Comparison of ENCODE assay signal across 6 cellular contexts in the genomic region with DNA sequence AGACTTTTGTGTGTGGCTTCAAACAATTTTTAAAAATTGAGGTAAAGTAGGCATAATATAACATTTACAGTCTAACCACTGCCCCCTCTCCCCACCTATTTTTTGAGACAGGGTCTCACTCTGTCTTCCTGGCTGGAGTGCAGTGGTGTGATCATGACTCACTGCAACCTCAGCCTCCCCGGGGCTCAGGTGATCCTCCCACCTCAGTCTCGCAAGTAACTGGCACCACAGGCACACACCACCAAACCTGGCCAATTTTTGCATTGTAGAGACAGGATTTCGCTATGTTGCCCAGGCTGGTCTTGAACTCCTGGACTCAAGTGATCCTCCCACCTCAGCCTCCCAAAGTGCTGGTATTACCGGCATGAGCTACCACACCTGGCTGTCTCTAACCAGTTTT.
A peak's percentile ranks its signal among the peaks of the same experiment; 100 is the strongest.
DNase-seq lines count a peak whose midpoint lies in the region; ATAC-seq and TF ChIP-seq lines count a peak whose summit lies in the region.
"Not testable (repeated sequence)": the region's sequence is repeated elsewhere in the genome, so short reads cannot be mapped to it uniquely, and the experiment has no call there.

No MANE protein-coding gene starts in this region.

- not testable (repeated sequence) for H3K27me3 ChIP-seq in HCT116 (ENCODE audit: insufficient read depth, low read length); RWPE2 (ENCODE audit: insufficient read depth, poor library complexity, severe bottlenecking); endodermal cell (ENCODE audit: control insufficient read depth, insufficient read depth, low read length, poor library complexity, severe bottlenecking)

- H3K27me3 Mint-ChIP-seq in MCF 10A (ENCODE audit: insufficient read depth, unreplicated experiment); endodermal cell (ENCODE audit: insufficient read depth): not testable (repeated sequence)

- not testable (repeated sequence) for H3K4me3 ChIP-seq in HCT116 (replicated peaks in 1 of 2; ENCODE audit: low read depth in 1 of 2, low read length in 2 of 2); RWPE2 (ENCODE audit: severe bottlenecking); endodermal cell (ENCODE audit: low read length)

- CTCF ChIA-PET in HCT116 (lab: Charles Lee); MCF 10A (lab: Yijun Ruan, JAX): not testable (repeated sequence)

- H3K9me3 Mint-ChIP-seq in MCF 10A (ENCODE audit: unreplicated experiment); endodermal cell: not testable (repeated sequence)

- ATAC-seq in HCT116 (peak; percentile 57), RWPE2 (ENCODE audit: low read depth) (peak; percentile 76), omental fat pad (ENCODE audit: low FRiP score) (peak; percentile 32)

- not testable (repeated sequence) for TF ChIP-seq RAD21 in HCT116 (IDR thresholded peaks at IDR 0.05; ENCODE audit: low read depth)

- H3K36me3 ChIP-seq in HCT116 (ENCODE audit: control insufficient read depth in 1 of 2, insufficient read depth in 2 of 2, low read length in 2 of 2); RWPE2 (ENCODE audit: low read depth); endodermal cell (ENCODE audit: control insufficient read depth, insufficient read depth, low read length): not testable (repeated sequence)

- not testable (repeated sequence) for H3K27ac ChIP-seq in HCT116 (ENCODE audit: low read depth, low read length); endodermal cell (ENCODE audit: low read depth, low read length)
- peak overlapping the region; percentile 4 for H3K27ac ChIP-seq in RWPE2 (ENCODE audit: poor library complexity, severe bottlenecking)

- H3K4me2 ChIP-seq in HCT116 (ENCODE audit: low read length) = not testable (repeated sequence)

- WGBS in endodermal cell (ENCODE audit: insufficient coverage in 1 of 2, insufficient read length in 1 of 2), 2 experiments = 71% methylated on average over 1 of the region's 4 CpGs; no CpG with 5 or more reads in 1 of the 2 experiments

- not testable (repeated sequence) for H2AFZ ChIP-seq in HCT116 (ENCODE audit: low read depth, low read length, poor library complexity, severe bottlenecking)

- H3K4me1 ChIP-seq in HCT116 (ENCODE audit: control insufficient read depth in 1 of 2, insufficient read depth in 2 of 2, low read length in 2 of 2); RWPE2 (ENCODE audit: insufficient read depth, poor library complexity, severe bottlenecking); endodermal cell (ENCODE audit: control insufficient read depth, insufficient read depth, low read length): not testable (repeated sequence)

- H3K9me3 ChIP-seq in HCT116 (ENCODE audit: control insufficient read depth in 1 of 2, insufficient read depth in 1 of 2, low read depth in 1 of 2, low read length in 2 of 2); RWPE2 (ENCODE audit: severe bottlenecking); endodermal cell (ENCODE audit: control insufficient read depth, low read length): not testable (repeated sequence)

- H3K36me3 Mint-ChIP-seq in MCF 10A (ENCODE audit: insufficient read depth, unreplicated experiment); endodermal cell (ENCODE audit: low read depth): not testable (repeated sequence)

- not testable (repeated sequence) for H3K4me1 Mint-ChIP-seq in MCF 10A (ENCODE audit: insufficient read depth, unreplicated experiment); endodermal cell

- DNase-seq in HCT116 (ENCODE audit: low read depth, low spot score); RWPE2 (ENCODE audit: low spot score); omental fat pad (ENCODE audit: low spot score): not testable (repeated sequence)
- DNase-seq in MCF 10A (ENCODE audit: unreplicated experiment) (peak; percentile 16), endodermal cell (peak; percentile 50), islet precursor cell (peak; percentile 77)

- TF ChIP-seq CTCF in HCT116 (IDR thresholded peaks at IDR 0.05 in 2 of 3, conservative IDR thresholded peaks at IDR 0.05 in 1 of 3; ENCODE audit: borderline replicate concordance in 1 of 3, insufficient read depth in 1 of 3, low read depth in 2 of 3, low read length in 2 of 3); RWPE2 (IDR thresholded peaks at IDR 0.05; ENCODE audit: poor library complexity, severe bottlenecking); MCF 10A (IDR thresholded peaks at IDR 0.05; ENCODE audit: unreplicated experiment); endodermal cell (conservative IDR thresholded peaks at IDR 0.05); omental fat pad (IDR thresholded peaks at IDR 0.05): not testable (repeated sequence)

- POLR2A ChIA-PET in HCT116 (lab: Charles Lee); MCF 10A (lab: Yijun Ruan, JAX): not testable (repeated sequence)

- not testable (repeated sequence) for H3K4me3 Mint-ChIP-seq in MCF 10A (ENCODE audit: unreplicated experiment); endodermal cell

- not testable (repeated sequence) for TF ChIP-seq POLR2A in HCT116 (IDR thresholded peaks at IDR 0.05; ENCODE audit: borderline replicate concordance, extremely low read depth, insufficient read depth, insufficient read length)

- H3K9me2 ChIP-seq in HCT116 (ENCODE audit: insufficient read depth) = not testable (repeated sequence)

- H4K20me1 ChIP-seq in HCT116 (ENCODE audit: insufficient read depth) = not testable (repeated sequence)

- RAD21 ChIA-PET in HCT116 (lab: Charles Lee; ENCODE audit: low non-redundant PET in 1 of 2, low total read pairs in 2 of 2, uncharacterized antibody in 2 of 2, unreplicated experiment in 2 of 2) = not testable (repeated sequence)

- not testable (repeated sequence) for H3K79me2 ChIP-seq in HCT116 (ENCODE audit: insufficient read depth, low read length)

- not testable (repeated sequence) for BruUV-seq in HCT116 (replicated peaks; lab: Mats Ljungman, UMichigan); MCF 10A (replicated peaks; lab: Mats Ljungman, UMichigan)

- H3K9ac ChIP-seq in HCT116 (ENCODE audit: low read length); endodermal cell (ENCODE audit: extremely low read depth, low read length, poor library complexity, severe bottlenecking): not testable (repeated sequence)

- intact Hi-C loops in HCT116 (cut with micrococcal nuclease); MCF 10A (cut with micrococcal nuclease): not testable (repeated sequence)

- H3K27ac Mint-ChIP-seq in MCF 10A (ENCODE audit: low read depth, unreplicated experiment); endodermal cell: not testable (repeated sequence)
